27 cellular contexts compared by ENCODE assay signal in the genomic region with DNA sequence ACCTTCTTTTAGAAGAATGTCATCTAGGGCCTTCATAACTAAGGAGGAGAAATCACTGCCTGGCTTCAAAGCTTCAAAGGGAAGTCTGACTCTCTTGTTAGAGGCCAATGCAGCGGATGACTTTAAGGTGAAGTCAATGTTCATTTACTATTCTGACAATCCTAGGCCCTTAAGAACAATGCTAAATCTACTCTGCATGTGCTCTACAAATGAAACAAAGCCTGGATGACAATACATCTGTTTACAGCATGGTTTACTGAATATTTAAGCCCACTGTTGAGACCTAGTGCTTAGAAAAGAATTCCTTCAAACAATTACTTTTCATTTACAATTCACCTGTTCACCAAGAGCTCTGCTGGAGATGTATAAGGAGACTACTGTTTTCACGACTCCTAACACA.
"Had no signal": no experiment of that assay in that cellular context is flagged by ENCODE, and none has a peak within 500 bp of the region (broad histone marks: within the 10 kb centered on the region; RNA-seq: fewer than 3 reads in every experiment).

No MANE protein-coding gene starts in this region.

- H3K4me1 ChIP-seq: left ventricle myocardium inferior, pancreas, prostate gland, stomach, testis, thyroid gland, transverse colon, upper lobe of left lung, vagina had no signal

- H3K27me3 ChIP-seq: pancreas, stomach, testis, thyroid gland, transverse colon, upper lobe of left lung, vagina had no signal

- H3K27ac Mint-ChIP-seq: naive thymus-derived CD4-positive, alpha-beta T cell; natural killer cell treated with Interleukin-12 subunit alpha and Interleukin-12 subunit beta and Interleukin-15 and Interleukin-18, amount 100 ng/mL, for 72 hours; stimulated activated naive B cell treated with anti-CD40 and anti-IgM and Interleukin-4, amounts not matched to agents 10 μg/mL and 1 μg/mL and 100 μg/mL, for 72 hours had no signal

- H3K4me1 Mint-ChIP-seq: naive thymus-derived CD4-positive, alpha-beta T cell; stimulated activated naive B cell treated with anti-CD40 and anti-IgM and Interleukin-4, amounts not matched to agents 10 μg/mL and 1 μg/mL and 100 μg/mL, for 72 hours had no signal

- H3K36me3 ChIP-seq: left ventricle myocardium inferior, pancreas, prostate gland, stomach, thyroid gland, transverse colon, upper lobe of left lung, vagina had no signal

- H3K27me3 Mint-ChIP-seq: naive thymus-derived CD4-positive, alpha-beta T cell; natural killer cell treated with Interleukin-12 subunit alpha and Interleukin-12 subunit beta and Interleukin-15 and Interleukin-18, amount 100 ng/mL, for 72 hours; stimulated activated naive B cell treated with anti-CD40 and anti-IgM and Interleukin-4, amounts not matched to agents 10 μg/mL and 1 μg/mL and 100 μg/mL, for 72 hours had no signal

- H3K4me3 Mint-ChIP-seq: naive thymus-derived CD4-positive, alpha-beta T cell; natural killer cell treated with Interleukin-12 subunit alpha and Interleukin-12 subunit beta and Interleukin-15 and Interleukin-18, amount 100 ng/mL, for 72 hours; stimulated activated naive B cell treated with anti-CD40 and anti-IgM and Interleukin-4, amounts not matched to agents 10 μg/mL and 1 μg/mL and 100 μg/mL, for 72 hours had no signal

- H3K36me3 Mint-ChIP-seq: naive thymus-derived CD4-positive, alpha-beta T cell; stimulated activated naive B cell treated with anti-CD40 and anti-IgM and Interleukin-4, amounts not matched to agents 10 μg/mL and 1 μg/mL and 100 μg/mL, for 72 hours had no signal

- H3K9me3 ChIP-seq: left ventricle myocardium inferior, mucosa of descending colon, pancreas, prostate gland, stomach, testis, thyroid gland, transverse colon, upper lobe of left lung, vagina had no signal

- H3K27ac ChIP-seq: left ventricle myocardium inferior, pancreas, prostate gland, skin epidermis, stomach, testis, thyroid gland, transverse colon, upper lobe of left lung, vagina had no signal

- H3K9me3 Mint-ChIP-seq: stimulated activated naive B cell treated with anti-CD40 and anti-IgM and Interleukin-4, amounts not matched to agents 10 μg/mL and 1 μg/mL and 100 μg/mL, for 72 hours had no signal

- FAIRE-seq: pancreas had no signal

- DNase-seq: hippocampal formation; islet precursor cell; left ventricle myocardium inferior; midbrain; mucosa of descending colon; naive thymus-derived CD4-positive, alpha-beta T cell; nucleus accumbens; pancreas; posterior cingulate gyrus; retina; right cardiac atrium; stimulated activated CD4-positive, alpha-beta T cell treated with anti-CD3 and anti-CD28 coated beads, Interleukin-12 subunit alpha, Interleukin-12 subunit beta, amount 100 ng/mL, for 4 hours; stimulated activated CD4-positive, alpha-beta T cell treated with anti-CD3 and anti-CD28 coated beads, Interleukin-15, amount 100 ng/mL, for 24 hours; stimulated activated CD4-positive, alpha-beta T cell treated with anti-CD3 and anti-CD28 coated beads, Interleukin-2, amount 100 ng/mL, for 24 hours; stimulated activated CD4-positive, alpha-beta T cell treated with anti-CD3 and anti-CD28 coated beads, Interleukin-4, amount 100 ng/mL, for 1 hour; stimulated activated naive B cell treated with anti-CD40 and anti-IgM and Interleukin-4, amounts not matched to agents 10 μg/mL and 1 μg/mL and 100 μg/mL, for 72 hours; stimulated activated naive CD8-positive, alpha-beta T cell treated with anti-CD3 and anti-CD28 coated beads, Interleukin-15, Interleukin-2, amounts not matched to agents 100 U/mL and 50 U/mL, for 24 hours; stomach; testis; thyroid gland; transverse colon; upper lobe of left lung had no signal

- H3K4me3 ChIP-seq: left ventricle myocardium inferior, lung, mucosa of descending colon, pancreas, prostate gland, skin epidermis, stomach, testis, thyroid gland, transverse colon, upper lobe of left lung, vagina had no signal
